8 cellular contexts compared by ENCODE assay signal in the genomic region with DNA sequence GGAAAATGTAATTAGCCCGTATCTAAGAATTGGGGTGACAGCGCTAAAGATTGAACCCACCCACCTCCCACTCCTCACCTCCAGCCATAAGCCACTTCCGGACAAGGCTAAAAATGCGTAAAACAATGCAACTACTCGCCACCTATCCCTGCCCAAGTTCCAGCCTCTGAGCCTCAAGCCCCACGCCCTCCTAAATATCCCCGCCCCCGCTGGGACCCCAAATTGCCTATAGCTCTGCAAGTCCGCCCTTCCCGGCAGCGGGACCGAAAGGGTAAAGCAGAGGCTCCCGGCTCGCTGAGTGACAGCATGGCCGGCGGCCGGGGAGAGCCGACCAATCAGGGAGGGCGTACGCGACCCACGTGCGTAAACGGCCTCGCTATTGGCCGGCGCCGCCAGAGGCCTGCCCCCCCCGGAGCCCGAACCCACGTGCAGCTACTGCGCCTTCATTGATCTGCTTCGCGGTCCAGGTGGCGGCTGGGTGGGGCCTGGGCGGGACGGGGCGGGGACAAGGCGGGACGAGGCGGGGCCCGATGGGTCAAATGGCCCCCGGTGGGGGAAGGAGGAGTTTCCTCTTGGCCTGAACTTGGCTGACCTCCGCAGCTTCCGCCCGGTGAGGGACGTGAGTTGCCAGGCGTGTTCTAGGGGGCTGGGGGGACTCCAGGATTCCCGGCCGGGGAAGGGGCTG. TPM values are rescaled to one million over a fixed set of nuclear protein-coding genes. Genes with fewer than 3 reads are reported as not detected.
DNase-seq lines count a peak whose midpoint lies in the region; ATAC-seq and TF ChIP-seq lines count a peak whose summit lies in the region.

TLE6 (plus strand) TSS at position 564 of the 685 bp plus-strand sequence. CDS start 670 bp downstream, outside the sequence.

- H2AFZ ChIP-seq in IMR-90 (replicated peaks; ENCODE audit: low read length, poor library complexity) (peak within 1 kb of the TSS; percentile 99), OCI-LY7 (ENCODE audit: low read length) (peak within 1 kb of the TSS; percentile 38; the same call in 1 of the 2 replicates)

- TF ChIP-seq RAD21 in IMR-90 (IDR thresholded peaks at IDR 0.05; ENCODE audit: low read length): no peak

- no peaks in the 10 kb centered on the region for H3K9me3 ChIP-seq in IMR-90 (ENCODE audit: control insufficient read depth, insufficient read depth, low read length)
- no peaks in the 10 kb centered on the region for H3K9me3 ChIP-seq in OCI-LY7 (ENCODE audit: low read length)
- H3K9me3 ChIP-seq in mucosa of stomach (ENCODE audit: control insufficient read depth, low read length): no peaks in the 10 kb centered on the region

- H3K56ac ChIP-seq in IMR-90 (ENCODE audit: extremely low read depth, insufficient read depth, low read length): no peak within 1 kb of the TSS

- no peaks in the 10 kb centered on the region for H3K36me3 ChIP-seq in IMR-90 (ENCODE audit: control insufficient read depth, insufficient read depth, low read length)
- H3K36me3 ChIP-seq in OCI-LY7 (ENCODE audit: insufficient read depth, low read length): no peaks in the 10 kb centered on the region
- H3K36me3 ChIP-seq in mucosa of stomach (ENCODE audit: control insufficient read depth, insufficient read depth, low read length): no peaks in the 10 kb centered on the region

- in situ Hi-C loops in IMR-90 (cut with MboI; ENCODE audit: low sequenced_read_pairs): no loop called here

- H3K9me2 ChIP-seq in OCI-LY7 (ENCODE audit: insufficient read depth, low read length): no peaks in the 10 kb centered on the region

- 0 out of 2 replicates have a peak within 1 kb of the TSS, but pooled peaks have one; percentile 8 for H2BK120ac ChIP-seq in IMR-90 (ENCODE audit: low read depth, low read length)

- H3K9me1 ChIP-seq in IMR-90 (ENCODE audit: insufficient read depth, low read length): 0 out of 2 replicates have a peak, but pooled peaks cover 6% of the 10 kb centered on the region

- H3K4me3 ChIP-seq in IMR-90 (ENCODE audit: insufficient read depth, low read depth, low read length) (peak within 1 kb of the TSS; percentile 72), OCI-LY7 (ENCODE audit: low read depth, low read length, poor library complexity, severe bottlenecking) (peak within 1 kb of the TSS; percentile 73), mucosa of stomach (ENCODE audit: low read length) (peak within 1 kb of the TSS; percentile 60)

- H3K18ac ChIP-seq in IMR-90 (ENCODE audit: low read depth, low read length): peak within 1 kb of the TSS; percentile 21; the same call in 1 of the 2 replicates

- peak within 1 kb of the TSS; percentile 78 for H2AK9ac ChIP-seq in IMR-90 (replicated peaks; ENCODE audit: low read depth, low read length, poor library complexity)

- ATAC-seq in GM21576 (IDR thresholded peaks at IDR 0.05; ENCODE audit: unreplicated experiment): peak; percentile 88
- ATAC-seq in IMR-90 (ENCODE audit: low read depth): peak; percentile 100

- intact Hi-C loops in IMR-90 (cut with micrococcal nuclease): loop anchor here (2.0 kb wide), 1 partner anchor 58 kb away; no protein-coding TSS in a partner anchor
- intact Hi-C loops in OCI-LY7 (cut with micrococcal nuclease; ENCODE audit: unreplicated experiment): loop anchor here (1.0 kb wide), 1 partner anchor 58 kb away; no protein-coding TSS in a partner anchor

- peak within 1 kb of the TSS; percentile 0 to 80; a peak in 2 of 4 replicates for H4K8ac ChIP-seq in IMR-90 (ENCODE audit: low read depth in 2 of 2, low read length in 2 of 2)

- H2BK15ac ChIP-seq in IMR-90 (ENCODE audit: low read depth, low read length): no peak within 1 kb of the TSS

- H3K23ac ChIP-seq in IMR-90 (ENCODE audit: low read depth, low read length): peak within 1 kb of the TSS; percentile 23

- H3K4ac ChIP-seq in IMR-90 (ENCODE audit: low read depth, low read length): no peak within 1 kb of the TSS; the same call in 1 of the 2 replicates

- H2BK5ac ChIP-seq in IMR-90 (ENCODE audit: low read depth, low read length, poor library complexity, severe bottlenecking): no peak within 1 kb of the TSS

- H3K4me1 ChIP-seq in IMR-90 (ENCODE audit: control insufficient read depth, insufficient read depth, low read length) (peaks cover 6% of the 10 kb centered on the region), OCI-LY7 (ENCODE audit: insufficient read depth, low read length, poor library complexity, severe bottlenecking) (peaks cover 39% of the 10 kb centered on the region), mucosa of stomach (ENCODE audit: control insufficient read depth, insufficient read depth, low read length) (peaks cover 17% of the 10 kb centered on the region)

- H4K20me1 ChIP-seq in IMR-90 (ENCODE audit: insufficient read depth, low read length): no peaks in the 10 kb centered on the region
- H4K20me1 ChIP-seq in OCI-LY7 (ENCODE audit: insufficient read depth, low read length): no peaks in the 10 kb centered on the region

- no peak within 1 kb of the TSS; the same call in 1 of the 2 replicates for H2AK5ac ChIP-seq in IMR-90 (ENCODE audit: low read depth, low read length)

- H3K27ac ChIP-seq in IMR-90 (ENCODE audit: insufficient read depth, low read length): no peak within 1 kb of the TSS
- H3K27ac ChIP-seq in OCI-LY7 (ENCODE audit: low read depth, low read length, poor library complexity, severe bottlenecking): peak within 1 kb of the TSS; percentile 38

- 0 out of 2 replicates have a peak within 1 kb of the TSS, but pooled peaks have one; percentile 5 for H2BK20ac ChIP-seq in IMR-90 (ENCODE audit: low read depth, low read length)

- H3K79me2 ChIP-seq in OCI-LY7 (ENCODE audit: insufficient read depth, low read depth, low read length): no peaks in the 10 kb centered on the region

- no peak within 1 kb of the TSS for H4K5ac ChIP-seq in IMR-90 (ENCODE audit: low read depth, low read length)

- POLR2A ChIA-PET in IMR-90 (lab: Charles Lee; ENCODE audit: unreplicated experiment): interaction anchor here (0.6 kb wide), 1 partner anchor 77 kb away, joined by 3 read pairs; no protein-coding TSS in a partner anchor
- POLR2A ChIA-PET in OCI-LY7 (lab: Charles Lee): interaction anchor here (0.5 to 3.8 kb wide), 6 partner anchors 9 to 192 kb away, joined by 3 to 12 read pairs (median 4); partner anchors contain the start of gene THOP1

- H3K9ac ChIP-seq in IMR-90 (ENCODE audit: low read depth, low read length): peak within 1 kb of the TSS; percentile 39; the same call in 1 of the 2 replicates
- peak within 1 kb of the TSS; percentile 65 for H3K9ac ChIP-seq in mucosa of stomach (ENCODE audit: low read length)

- TF ChIP-seq POLR2A in IMR-90 (IDR thresholded peaks at IDR 0.05; ENCODE audit: low read depth, low read length) (no peak), erythroblast (IDR thresholded peaks at IDR 0.05; ENCODE audit: low read length) (no peak)

- TF ChIP-seq CTCF in IMR-90 (conservative IDR thresholded peaks at IDR 0.05; ENCODE audit: low read depth, low read length): no peak
- no peak for TF ChIP-seq CTCF in OCI-LY7 (conservative IDR thresholded peaks at IDR 0.05; ENCODE audit: low read length)

- no peak within 1 kb of the TSS; the same call in 1 of the 2 replicates for H4K91ac ChIP-seq in IMR-90 (ENCODE audit: insufficient read depth, low read depth, low read length)

- CTCF ChIA-PET in IMR-90 (lab: Yijun Ruan, JAX): no interaction called here
- CTCF ChIA-PET in OCI-LY7 (lab: Charles Lee; ENCODE audit: unreplicated experiment): interaction anchor here (0.6 to 1.1 kb wide), 5 partner anchors 26 to 163 kb away, joined by 3 to 7 read pairs (median 4); no protein-coding TSS in a partner anchor

- 1% methylated on average over 21 of the region's 50 CpGs; no CpG with 5 or more reads in 1 of the 2 experiments for WGBS in IMR-90 (ENCODE audit: extremely low coverage in 2 of 2, insufficient read length in 1 of 2), 2 experiments

- H3K27me3 ChIP-seq in IMR-90 (ENCODE audit: control insufficient read depth, insufficient read depth, low read length) (no peaks in the 10 kb centered on the region), mucosa of stomach (ENCODE audit: control insufficient read depth, insufficient read depth, low read length) (peaks cover 4% of the 10 kb centered on the region)

- peak within 1 kb of the TSS; percentile 81; the same call in 1 of the 2 replicates for H3K14ac ChIP-seq in IMR-90 (replicated peaks; ENCODE audit: low read depth, low read length)

- H3K79me1 ChIP-seq in IMR-90 (ENCODE audit: low read depth in 1 of 2, low read length in 2 of 2): no peaks in the 10 kb centered on the region

- BruUV-seq in IMR-90 (replicated peaks; lab: Mats Ljungman, UMichigan) (no TSS peak), OCI-LY7 (replicated peaks; lab: Mats Ljungman, UMichigan) (TSS peak; percentile 79)

- dilution Hi-C loops in IMR-90 (cut with HindIII; ENCODE audit: low sequenced_read_pairs, unreplicated experiment): no loop called here

- peak; percentile 96 for DNase-seq in DMS153 (lab: John Stamatoyannopoulos, UW)
- DNase-seq in IMR-90: peak; percentile 84
- peak; percentile 99 for DNase-seq in OCI-LY7 (ENCODE audit: low spot score)
- peak; percentile 87 for DNase-seq in activated T-cell treated with anti-CD3 and anti-CD28 coated beads for 4 hours
- DNase-seq in erythroblast (lab: John Stamatoyannopoulos, UW): peak; percentile 79 to 84
- DNase-seq in stimulated activated CD8-positive, alpha-beta memory T cell treated with anti-CD3 and anti-CD28 coated beads, Interleukin-4, amount 100 ng/mL, for 4 hours (ENCODE audit: low read depth in 2 of 2, low spot score in 1 of 2): peak; percentile 79 to 86

- peak within 1 kb of the TSS; percentile 97 for H3K4me2 ChIP-seq in IMR-90 (ENCODE audit: low read depth, low read length)
- peak within 1 kb of the TSS; percentile 94 for H3K4me2 ChIP-seq in OCI-LY7 (ENCODE audit: low read length)

TF ChIP-seq in IMR-90, 13 proteins besides CTCF, POLR2A, EP300 and RAD21 (continues in another document):
- no peak for TF ChIP-seq CEBPB (IDR thresholded peaks at IDR 0.05; ENCODE audit: low read depth, low read length)
- peak; percentile 89; the same call in 1 of the 2 replicates for TF ChIP-seq MAZ (IDR thresholded peaks at IDR 0.05; ENCODE audit: borderline replicate concordance, low read depth, low read length)
- TF ChIP-seq MXI1 (IDR thresholded peaks at IDR 0.05; ENCODE audit: borderline replicate concordance, low read depth, low read length): 0 out of 2 replicates have a peak, but pooled peaks have one; percentile 54
- no peak for TF ChIP-seq RFX5 (IDR thresholded peaks at IDR 0.05; ENCODE audit: low read depth, low read length)
- peak; percentile 79; the same call in 1 of the 2 replicates for TF ChIP-seq BHLHE40 (IDR thresholded peaks at IDR 0.05; ENCODE audit: low read depth, low read length)

RNA-seq across cellular contexts. Expression of gene TLE6, which starts in this region (rescaled TPM):
- under 0.01 and 0.28 TPM in 2 replicates for total RNA-seq in IMR-90 (2012; rRNA removed)
- polyA plus RNA-seq in IMR-90 (2012; rRNA removed): 0.17 TPM in 1 of 2 replicates, not detected in the other
- polyA plus RNA-seq in IMR-90 (2012; cell fraction: cytosol; rRNA removed): 0.14 TPM in 1 of 2 replicates, not detected in the other
- 0.50 and 0.67 TPM in 2 replicates for polyA plus RNA-seq in IMR-90 (2012; cell fraction: nucleus; rRNA removed; ENCODE audit: low replicate concordance)
- 15.9 and 16.4 TPM in 2 replicates for total RNA-seq in OCI-LY7 (2014; rRNA removed; shearing (Covaris generic))
- total RNA-seq in OCI-LY7 (2022): 21.5 and 23.0 TPM in 2 replicates

Comparison
In these comparisons a context has a peak if more than half of its experiments do, and no peak if none do; other contexts are left out.
1. RNA of gene TLE6 (total RNA-seq): 15.9 to 23.0 TPM in OCI-LY7; under 0.01 to 0.28 TPM in IMR-90; every median in the first group is over 10 times any median in the second.
2. Peak in DNase-seq, ATAC-seq, H3K4me3 ChIP-seq, H3K9ac ChIP-seq and H3K4me2 ChIP-seq in IMR-90; RNA of the gene not detected or under 1 TPM.
3. Peak in every context shown above with its lines, with median percentiles within 50 percentile points of each other: DNase-seq and H3K4me3 ChIP-seq.